Comparison of ENCODE assay signal across 9 cellular contexts in the genomic region with DNA sequence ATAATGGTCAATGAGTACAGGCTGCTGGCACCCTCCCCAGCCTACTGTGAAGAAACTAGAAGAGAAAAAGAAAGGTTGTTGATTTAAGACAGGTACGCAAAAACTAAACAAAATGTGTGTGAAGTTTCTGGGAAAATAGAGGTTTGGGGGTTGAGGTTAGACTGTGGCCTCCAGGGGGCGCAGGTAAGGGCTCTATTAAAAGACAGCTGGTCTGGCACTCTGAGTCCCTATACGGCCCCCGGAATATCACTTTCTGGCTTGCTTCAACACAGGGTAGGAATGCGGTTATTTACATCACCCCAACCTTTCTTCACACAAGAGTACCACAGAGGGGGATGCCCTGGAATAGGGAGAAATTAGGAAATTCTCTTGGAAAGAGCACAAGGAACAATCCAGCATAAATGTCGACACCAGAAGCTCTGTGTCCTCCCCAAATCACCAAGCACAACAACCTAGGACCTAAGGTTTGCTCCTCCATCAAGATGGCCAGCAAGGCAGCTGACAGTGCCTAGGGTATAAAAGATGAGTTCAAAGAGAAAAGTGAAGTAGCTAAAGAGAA.
DNase-seq lines count a peak whose midpoint lies in the region; ATAC-seq, FAIRE-seq and TF ChIP-seq lines count a peak whose summit lies in the region.
"Had no signal": no experiment of that assay in that cellular context is flagged by ENCODE, and none has a peak within 500 bp of the region (broad histone marks: within the 10 kb centered on the region; RNA-seq: fewer than 3 reads in every experiment).

No MANE protein-coding gene starts in this region.

- no peak overlapping the region for H2BK15ac ChIP-seq in neuronal stem cell (ENCODE audit: low read length)

- no peak for TF ChIP-seq POLR2A in sigmoid colon (IDR thresholded peaks at IDR 0.05)

- H2BK5ac ChIP-seq in neuronal stem cell (ENCODE audit: low read length), result no peak overlapping the region

- no peaks in the 10 kb centered on the region for H3K27me3 ChIP-seq in bronchial epithelial cell (ENCODE audit: control insufficient read depth, insufficient read depth, low read length)
- no peaks in the 10 kb centered on the region for H3K27me3 ChIP-seq in neuronal stem cell (ENCODE audit: control insufficient read depth in 3 of 3, insufficient read depth in 3 of 3, low read depth in 1 of 3, low read length in 3 of 3)
- H3K27me3 ChIP-seq in sigmoid colon, result no peaks in the 10 kb centered on the region
- H3K27me3 ChIP-seq: neutrophil had no signal

- H2AK5ac ChIP-seq in neuronal stem cell (ENCODE audit: low read depth, low read length), result no peak overlapping the region

- H3K36me3 Mint-ChIP-seq in activated T-cell treated with anti-CD3 and anti-CD28 coated beads, Interleukin-2, amount 50 U/mL, for 24 hours (ENCODE audit: low read depth), result no peaks in the 10 kb centered on the region

- H3K27ac ChIP-seq in neuronal stem cell (replicated peaks; ENCODE audit: low read length) (no peak overlapping the region), sigmoid colon (no peak overlapping the region)
- H3K27ac ChIP-seq: neutrophil had no signal

- ATAC-seq in GM18858 (IDR thresholded peaks at IDR 0.05; ENCODE audit: unreplicated experiment), result no peak

- intact Hi-C loops in sigmoid colon (cut with DNase I), result no loop called here

- H4K8ac ChIP-seq in neuronal stem cell (ENCODE audit: low read depth, low read length), result no peak overlapping the region

- FAIRE-seq in bronchial epithelial cell (lab: Jason Lieb, UNC), result no peak

- H3K4me3 Mint-ChIP-seq in activated T-cell treated with anti-CD3 and anti-CD28 coated beads, Interleukin-2, amount 50 U/mL, for 24 hours, result no peak overlapping the region

- no peaks in the 10 kb centered on the region for H3K4me1 Mint-ChIP-seq in activated T-cell treated with anti-CD3 and anti-CD28 coated beads, Interleukin-2, amount 50 U/mL, for 24 hours (ENCODE audit: low read depth)

- no peak overlapping the region for H3K4me2 ChIP-seq in neuronal stem cell (ENCODE audit: insufficient read depth, low read length, poor library complexity, severe bottlenecking)

- no peak overlapping the region for H2AFZ ChIP-seq in neuronal stem cell (ENCODE audit: low read length)

- no peak overlapping the region for H3K27ac Mint-ChIP-seq in activated T-cell treated with anti-CD3 and anti-CD28 coated beads, Interleukin-2, amount 50 U/mL, for 24 hours

- H3K9me3 Mint-ChIP-seq in activated T-cell treated with anti-CD3 and anti-CD28 coated beads, Interleukin-2, amount 50 U/mL, for 24 hours, result no peaks in the 10 kb centered on the region

- no peak overlapping the region for H3K4ac ChIP-seq in neuronal stem cell (ENCODE audit: low read length)

- no peak overlapping the region for H3K23ac ChIP-seq in neuronal stem cell (ENCODE audit: low read depth, low read length, poor library complexity)

- H3K4me1 ChIP-seq in neuronal stem cell (ENCODE audit: control insufficient read depth in 2 of 2, insufficient read depth in 1 of 2, low read depth in 1 of 2, low read length in 2 of 2), result no peaks in the 10 kb centered on the region
- no peaks in the 10 kb centered on the region for H3K4me1 ChIP-seq in sigmoid colon

- H3K14ac ChIP-seq in neuronal stem cell (ENCODE audit: low read length), result no peak overlapping the region

- no peak for TF ChIP-seq EP300 in sigmoid colon (IDR thresholded peaks at IDR 0.05)

- peak; percentile 40 for TF ChIP-seq CTCF in bronchial epithelial cell (IDR thresholded peaks at IDR 0.05; ENCODE audit: insufficient read depth, low read length, severe bottlenecking)
- peak in 2 of 4 experiments; percentile 17 to 24 for TF ChIP-seq CTCF in sigmoid colon (IDR thresholded peaks at IDR 0.05)

- H3K4me3 ChIP-seq in bronchial epithelial cell (ENCODE audit: low read depth, low read length) (no peak overlapping the region), neuronal stem cell (ENCODE audit: low read length in 2 of 2) (no peak overlapping the region), sigmoid colon (no peak overlapping the region)

- H3K9me3 ChIP-seq in neuronal stem cell (replicated peaks in 1 of 2; ENCODE audit: control insufficient read depth in 2 of 2, insufficient read depth in 1 of 2, low read depth in 1 of 2, low read length in 2 of 2), result no peaks in the 10 kb centered on the region
- H3K9me3 ChIP-seq in sigmoid colon, result no peaks in the 10 kb centered on the region
- H3K9me3 ChIP-seq: neutrophil had no signal

- H4K91ac ChIP-seq in neuronal stem cell (ENCODE audit: low read depth, low read length, poor library complexity), result no peak overlapping the region

- H2BK120ac ChIP-seq in neuronal stem cell (ENCODE audit: low read depth, low read length), result no peak overlapping the region

- DNase-seq in activated T-cell treated with anti-CD3 and anti-CD28 coated beads, Interleukin-2, amount 50 U/mL, for 48 hours, result peak; percentile 27 to 28
- DNase-seq in activated T-cell treated with anti-CD3 and anti-CD28 coated beads, Interleukin-2, amount 50 U/mL, for 24 hours, result no peak
- peak; percentile 37 for DNase-seq in HuH-7 (ENCODE audit: low spot score)
- DNase-seq in bronchial epithelial cell (ENCODE audit: low read depth), result no peak
- DNase-seq in neuronal stem cell (ENCODE audit: low spot score), result peak; percentile 47
- DNase-seq in sigmoid colon, result no peak
- DNase-seq in occipital lobe (lab: John Stamatoyannopoulos, UW), result no peak

- no peaks in the 10 kb centered on the region for H3K27me3 Mint-ChIP-seq in activated T-cell treated with anti-CD3 and anti-CD28 coated beads, Interleukin-2, amount 50 U/mL, for 24 hours

- H3K36me3 ChIP-seq in bronchial epithelial cell (ENCODE audit: control insufficient read depth, insufficient read depth, low read length), result no peaks in the 10 kb centered on the region
- H3K36me3 ChIP-seq in neuronal stem cell (replicated peaks in 1 of 2; ENCODE audit: control insufficient read depth in 2 of 2, insufficient read depth in 2 of 2, low read length in 2 of 2), result no peaks in the 10 kb centered on the region
- no peaks in the 10 kb centered on the region for H3K36me3 ChIP-seq in sigmoid colon
- H3K36me3 ChIP-seq: neutrophil had no signal

- H3K9ac ChIP-seq in neuronal stem cell (ENCODE audit: low read depth, low read length, poor library complexity), result no peak overlapping the region

- H3K79me1 ChIP-seq in neuronal stem cell (ENCODE audit: low read depth, low read length), result no peaks in the 10 kb centered on the region

- no peak overlapping the region for H2BK12ac ChIP-seq in neuronal stem cell (ENCODE audit: low read length)

- no CpG with 5 or more reads among the region's 6 CpGs for WGBS in neuronal stem cell (ENCODE audit: extremely low coverage in 2 of 2, insufficient read length in 2 of 2, insufficient replicate concordance in 1 of 2), 2 donors
- whole genome bisulfite sequencing in sigmoid colon, 2 donors, result 55 to 56% methylated on average over 6 of the region's 6 CpGs

- H3K18ac ChIP-seq in neuronal stem cell (ENCODE audit: low read length), result no peak overlapping the region

Comparison
In these comparisons a context has a peak if more than half of its experiments do, and no peak if none do; other contexts are left out.
1. DNase-seq: peak in activated T-cell treated with anti-CD3 and anti-CD28 coated beads, Interleukin-2, amount 50 U/mL, for 48 hours (2 of 2), HuH-7 (single experiment) and neuronal stem cell (single experiment); none in activated T-cell treated with anti-CD3 and anti-CD28 coated beads, Interleukin-2, amount 50 U/mL, for 24 hours (single experiment), bronchial epithelial cell (single experiment), sigmoid colon (single experiment) and occipital lobe (single experiment).